ENCODE assay signal across 7 cellular contexts in the genomic region with DNA sequence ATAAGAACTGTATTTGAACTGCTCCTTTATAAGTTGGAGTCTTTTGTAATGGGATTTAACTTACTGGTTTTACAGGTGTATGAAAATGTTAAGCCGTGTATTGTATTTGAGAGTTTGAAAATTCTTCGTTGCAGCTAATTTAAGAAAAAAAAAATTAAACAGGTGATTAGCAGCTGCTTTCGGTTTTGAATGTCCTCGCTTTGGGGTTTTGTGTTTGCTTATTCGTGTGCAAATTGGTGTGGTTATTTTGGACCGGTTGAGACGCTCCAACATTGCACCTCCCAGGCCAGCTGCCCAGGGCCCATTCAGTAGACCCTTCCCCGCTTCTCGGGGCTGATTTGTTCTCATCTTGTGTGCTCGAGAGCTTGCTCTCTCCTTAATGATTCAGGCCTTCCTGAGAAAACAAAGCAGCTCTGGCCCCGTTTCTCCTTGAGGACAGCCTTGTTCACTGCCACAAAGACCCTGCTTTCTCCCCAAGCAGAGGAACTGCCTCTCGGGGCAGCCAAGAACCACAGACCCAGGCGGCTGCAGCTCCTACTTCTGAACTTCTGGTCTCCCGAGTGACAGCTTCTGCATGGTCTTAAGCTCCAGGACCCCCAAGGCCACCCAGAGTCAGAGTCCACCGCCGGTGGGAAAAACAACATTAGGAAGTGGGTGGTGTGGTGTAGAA.
DNase-seq lines count a peak whose midpoint lies in the region; ATAC-seq, FAIRE-seq and TF ChIP-seq lines count a peak whose summit lies in the region.

No MANE protein-coding gene starts in this region.

- peak; percentile 31 for ATAC-seq in GM18861 (IDR thresholded peaks at IDR 0.05; ENCODE audit: unreplicated experiment)
- peak; percentile 37 for ATAC-seq in HG02623 (IDR thresholded peaks at IDR 0.05; ENCODE audit: unreplicated experiment)
- peak; percentile 27; the same call in 1 of the 3 replicates for ATAC-seq in HepG2
- no peak for ATAC-seq in SK-N-SH treated with all-trans-retinoic acid at 6 μM for 48 hours

- peaks cover 13% of the 10 kb centered on the region for H3K36me3 ChIP-seq in OCI-LY3 (replicated peaks; ENCODE audit: low read depth, low read length)
- H3K36me3 ChIP-seq in HepG2 (replicated peaks in 1 of 2; ENCODE audit: control insufficient read depth in 1 of 2, insufficient read depth in 2 of 2, low read length in 2 of 2) = peaks cover 4 to 14% of the 10 kb centered on the region in 2 experiments

- BruUV-seq in HepG2 (replicated peaks; lab: Mats Ljungman, UMichigan) = no TSS peak

- peaks cover 49% of the 10 kb centered on the region for H4K20me1 ChIP-seq in OCI-LY3 (ENCODE audit: insufficient read depth, low read length)
- H4K20me1 ChIP-seq in HepG2 (ENCODE audit: insufficient read depth, low read length) = peaks cover 2% of the 10 kb centered on the region; the same call in 1 of the 2 replicates

- TF ChIP-seq EP300 in HepG2 (IDR thresholded peaks at IDR 0.05; ENCODE audit: low read depth in 2 of 2, low read length in 2 of 2) (no peak), HepG2 (CRISPR knock-in tag; IDR thresholded peaks at IDR 0.05; ENCODE audit: borderline replicate concordance) (no peak)

- no peaks in the 10 kb centered on the region for H3K27me3 ChIP-seq in OCI-LY3 (ENCODE audit: low read depth, low read length)
- no peaks in the 10 kb centered on the region for H3K27me3 ChIP-seq in HepG2 (ENCODE audit: control insufficient read depth in 1 of 2, insufficient read depth in 2 of 2, low read length in 2 of 2)

- H3K4me2 ChIP-seq in OCI-LY3 (ENCODE audit: low read length) = peak overlapping the region; percentile 39
- H3K4me2 ChIP-seq in HepG2 (ENCODE audit: low read depth, low read length) = no peak overlapping the region

- TF ChIP-seq POLR2A in HepG2 (IDR thresholded peaks at IDR 0.05; ENCODE audit: insufficient read depth in 1 of 2, low read depth in 2 of 2, low read length in 2 of 2) = no peak

- H3K4me3 ChIP-seq in OCI-LY3 (ENCODE audit: low read length) (peak overlapping the region; percentile 10), HepG2 (replicated peaks in 1 of 3; ENCODE audit: insufficient read depth in 1 of 3, low read depth in 2 of 3, low read length in 3 of 3) (no peak overlapping the region)

- in situ Hi-C loops in HepG2 (cut with HindIII; ENCODE audit: extremely low pct_ligation_motif_present, low pct_unique_long_range_greater_than_20kb) = no loop called here

- intact Hi-C loops in HepG2 (cut with micrococcal nuclease; ENCODE audit: unreplicated experiment) = no loop called here

- WGBS in HepG2 (ENCODE audit: low lambda C conversion rate) = 92% methylated on average over 16 of the region's 16 CpGs

- H3K9me3 ChIP-seq in OCI-LY3 (ENCODE audit: insufficient read depth, low read length) (no peaks in the 10 kb centered on the region; the same call in 1 of the 2 replicates), HepG2 (ENCODE audit: low read length) (no peaks in the 10 kb centered on the region)

- DNase-seq in HepG2 (ENCODE audit: low spot score) (no peak), frontal cortex (ENCODE audit: low spot score in 2 of 2) (no peak)
- no peak for DNase-seq in effector CD4-positive, alpha-beta T cell

- TF ChIP-seq CTCF in OCI-LY3 (IDR thresholded peaks at IDR 0.05; ENCODE audit: low read depth, low read length) = no peak
- TF ChIP-seq CTCF in HepG2 (CRISPR knock-in tag; IDR thresholded peaks at IDR 0.05) = no peak

- H3K27ac ChIP-seq in OCI-LY3 (ENCODE audit: low read length) (no peak overlapping the region), HepG2 (ENCODE audit: extremely low read length, insufficient read depth, low read length) (no peak overlapping the region)

- FAIRE-seq in HepG2 (lab: Jason Lieb, UNC) = no peak
- no peak for FAIRE-seq in frontal cortex (lab: Jason Lieb, UNC)

- TF ChIP-seq RAD21 in HepG2 (CRISPR knock-in tag; IDR thresholded peaks at IDR 0.05) = no peak

- no peak overlapping the region for H3K9ac ChIP-seq in OCI-LY3 (ENCODE audit: low read length)
- H3K9ac ChIP-seq in HepG2 (ENCODE audit: insufficient read depth, low read depth, low read length) = no peak overlapping the region

- H3K4me1 ChIP-seq in OCI-LY3 (ENCODE audit: low read length) = peaks cover 23% of the 10 kb centered on the region
- H3K4me1 ChIP-seq in HepG2 (ENCODE audit: insufficient read depth, low read length) = peaks cover 52% of the 10 kb centered on the region

- H3K79me2 ChIP-seq in OCI-LY3 (ENCODE audit: low read length) = peaks cover 43% of the 10 kb centered on the region
- H3K79me2 ChIP-seq in HepG2 (ENCODE audit: insufficient read depth, low read length) = peaks cover 49% of the 10 kb centered on the region

- CTCF ChIA-PET in HepG2 (lab: Yijun Ruan, JAX; ENCODE audit: low intra/inter-chr PET ratio, low total read pairs) = no interaction called here

- no peak overlapping the region for H2AFZ ChIP-seq in OCI-LY3 (ENCODE audit: low read depth, low read length)
- H2AFZ ChIP-seq in HepG2 (ENCODE audit: low read length) = no peak overlapping the region

- POLR2A ChIA-PET in HepG2 (lab: Yijun Ruan, JAX) = interaction anchor here (1.5 to 1.8 kb wide), 2 partner anchors 9 to 13 kb away, joined by 3 to 7 read pairs; no protein-coding TSS in a partner anchor

TF ChIP-seq in HepG2, 621 proteins besides CTCF, POLR2A, EP300 and RAD21:
- TF ChIP-seq ZNF260 (CRISPR knock-in tag; IDR thresholded peaks at IDR 0.05; ENCODE audit: borderline replicate concordance, low read depth) (no peak), AGO2 (optimal IDR thresholded peaks at IDR 0.05; ENCODE audit: low read depth, low read length) (peak; percentile 20)

TF ChIP-seq in SK-N-SH treated with all-trans-retinoic acid at 6 μM for 48 hours, 23 proteins besides CTCF, POLR2A, EP300 and RAD21:
- TF ChIP-seq ISL1 (CRISPR knock-in tag; IDR thresholded peaks at IDR 0.05) (no peak), TOX (CRISPR knock-in tag; IDR thresholded peaks at IDR 0.05; ENCODE audit: borderline replicate concordance) (no peak), OSR1 (CRISPR knock-in tag; IDR thresholded peaks at IDR 0.05) (no peak), BACH2 (CRISPR knock-in tag; IDR thresholded peaks at IDR 0.05; ENCODE audit: borderline replicate concordance) (no peak), ZNF70 (CRISPR knock-in tag; IDR thresholded peaks at IDR 0.05) (no peak), ZFP30 (CRISPR knock-in tag; IDR thresholded peaks at IDR 0.05) (no peak), SNAI2 (CRISPR knock-in tag; IDR thresholded peaks at IDR 0.05) (no peak), TCF4 (CRISPR knock-in tag; IDR thresholded peaks at IDR 0.05; ENCODE audit: borderline replicate concordance) (no peak), ZNF8 (CRISPR knock-in tag; IDR thresholded peaks at IDR 0.05) (no peak), CSDC2 (CRISPR knock-in tag; IDR thresholded peaks at IDR 0.05) (no peak), ZFP3 (CRISPR knock-in tag; IDR thresholded peaks at IDR 0.05) (no peak), PPARA (CRISPR knock-in tag; IDR thresholded peaks at IDR 0.05; ENCODE audit: borderline replicate concordance) (no peak)
- TF ChIP-seq, protein P1, sequence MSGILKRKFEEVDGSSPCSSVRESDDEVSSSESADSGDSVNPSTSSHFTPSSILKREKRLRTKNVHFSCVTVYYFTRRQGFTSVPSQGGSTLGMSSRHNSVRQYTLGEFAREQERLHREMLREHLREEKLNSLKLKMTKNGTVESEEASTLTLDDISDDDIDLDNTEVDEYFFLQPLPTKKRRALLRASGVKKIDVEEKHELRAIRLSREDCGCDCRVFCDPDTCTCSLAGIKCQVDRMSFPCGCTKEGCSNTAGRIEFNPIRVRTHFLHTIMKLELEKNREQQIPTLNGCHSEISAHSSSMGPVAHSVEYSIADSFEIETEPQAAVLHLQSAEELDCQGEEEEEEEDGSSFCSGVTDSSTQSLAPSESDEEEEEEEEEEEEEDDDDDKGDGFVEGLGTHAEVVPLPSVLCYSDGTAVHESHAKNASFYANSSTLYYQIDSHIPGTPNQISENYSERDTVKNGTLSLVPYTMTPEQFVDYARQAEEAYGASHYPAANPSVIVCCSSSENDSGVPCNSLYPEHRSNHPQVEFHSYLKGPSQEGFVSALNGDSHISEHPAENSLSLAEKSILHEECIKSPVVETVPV (CRISPR knock-in tag; IDR thresholded peaks at IDR 0.05) = no peak
- TF ChIP-seq, protein P2, sequence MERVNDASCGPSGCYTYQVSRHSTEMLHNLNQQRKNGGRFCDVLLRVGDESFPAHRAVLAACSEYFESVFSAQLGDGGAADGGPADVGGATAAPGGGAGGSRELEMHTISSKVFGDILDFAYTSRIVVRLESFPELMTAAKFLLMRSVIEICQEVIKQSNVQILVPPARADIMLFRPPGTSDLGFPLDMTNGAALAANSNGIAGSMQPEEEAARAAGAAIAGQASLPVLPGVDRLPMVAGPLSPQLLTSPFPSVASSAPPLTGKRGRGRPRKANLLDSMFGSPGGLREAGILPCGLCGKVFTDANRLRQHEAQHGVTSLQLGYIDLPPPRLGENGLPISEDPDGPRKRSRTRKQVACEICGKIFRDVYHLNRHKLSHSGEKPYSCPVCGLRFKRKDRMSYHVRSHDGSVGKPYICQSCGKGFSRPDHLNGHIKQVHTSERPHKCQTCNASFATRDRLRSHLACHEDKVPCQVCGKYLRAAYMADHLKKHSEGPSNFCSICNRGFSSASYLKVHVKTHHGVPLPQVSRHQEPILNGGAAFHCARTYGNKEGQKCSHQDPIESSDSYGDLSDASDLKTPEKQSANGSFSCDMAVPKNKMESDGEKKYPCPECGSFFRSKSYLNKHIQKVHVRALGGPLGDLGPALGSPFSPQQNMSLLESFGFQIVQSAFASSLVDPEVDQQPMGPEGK (CRISPR knock-in tag; IDR thresholded peaks at IDR 0.05; ENCODE audit: borderline replicate concordance) = no peak
- TF ChIP-seq, protein P3, sequence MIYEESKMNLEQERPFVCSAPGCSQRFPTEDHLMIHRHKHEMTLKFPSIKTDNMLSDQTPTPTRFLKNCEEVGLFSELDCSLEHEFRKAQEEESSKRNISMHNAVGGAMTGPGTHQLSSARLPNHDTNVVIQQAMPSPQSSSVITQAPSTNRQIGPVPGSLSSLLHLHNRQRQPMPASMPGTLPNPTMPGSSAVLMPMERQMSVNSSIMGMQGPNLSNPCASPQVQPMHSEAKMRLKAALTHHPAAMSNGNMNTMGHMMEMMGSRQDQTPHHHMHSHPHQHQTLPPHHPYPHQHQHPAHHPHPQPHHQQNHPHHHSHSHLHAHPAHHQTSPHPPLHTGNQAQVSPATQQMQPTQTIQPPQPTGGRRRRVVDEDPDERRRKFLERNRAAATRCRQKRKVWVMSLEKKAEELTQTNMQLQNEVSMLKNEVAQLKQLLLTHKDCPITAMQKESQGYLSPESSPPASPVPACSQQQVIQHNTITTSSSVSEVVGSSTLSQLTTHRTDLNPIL (CRISPR knock-in tag; IDR thresholded peaks at IDR 0.05; ENCODE audit: low read depth) = no peak
TF ChIP-seq in SK-N-SH treated with all-trans-retinoic acid at 6 μM for 48 hours: peak in this region for 0.
